Comparison of ENCODE assay signal across 21 cellular contexts in the genomic region with DNA sequence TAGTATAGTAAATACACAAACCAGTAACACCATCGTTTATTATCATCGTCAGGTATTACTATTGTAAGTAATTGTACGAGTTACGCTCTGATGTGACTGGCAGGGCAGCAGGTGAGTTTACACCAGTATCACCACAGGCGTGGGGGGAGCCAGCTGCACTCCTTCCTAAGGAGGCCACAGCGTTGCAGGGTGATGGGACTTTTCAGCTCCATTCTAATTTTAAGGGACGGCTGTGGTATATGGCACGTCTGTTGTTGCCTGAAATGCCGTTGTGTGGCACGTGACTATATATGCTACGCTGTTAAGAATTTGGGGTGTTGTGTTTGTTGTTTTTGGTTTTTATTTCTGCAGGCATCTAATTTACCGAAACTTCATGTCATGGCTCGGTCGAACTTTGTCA.
DNase-seq lines count a peak whose midpoint lies in the region; ATAC-seq, FAIRE-seq and TF ChIP-seq lines count a peak whose summit lies in the region.
"Had no signal": no experiment of that assay in that cellular context is flagged by ENCODE, and none has a peak within 500 bp of the region (broad histone marks: within the 10 kb centered on the region; RNA-seq: fewer than 3 reads in every experiment).

No MANE protein-coding gene starts in this region.

- 7% methylated on average over 14 of the region's 14 CpGs for WGBS in K562 (ENCODE audit: insufficient coverage, low coverage, missing lambda C conversion rate)

- POLR2A ChIA-PET in K562 (lab: Yijun Ruan, JAX), result no interaction called here

- in situ Hi-C loops in K562 (cut with MboI), result loop anchor here (5.0 kb wide), 1 partner anchor 259 kb away; no protein-coding TSS in a partner anchor

- H2AFZ ChIP-seq in K562 (ENCODE audit: low read depth, low read length), result no peak overlapping the region

- H3K36me3 ChIP-seq in BLaER1 (peaks cover 10% of the 10 kb centered on the region), K562 (ENCODE audit: control insufficient read depth, insufficient read depth, low read length) (no peaks in the 10 kb centered on the region)
- H3K36me3 ChIP-seq: Peyer's patch had no signal

- peaks cover 4% of the 10 kb centered on the region for H3K36me3 Mint-ChIP-seq in T-helper 1 cell treated with Interleukin-12 subunit alpha and Interleukin-12 subunit beta and Interleukin-4 antibody, amounts not matched to agents 30 μg/mL and 1 μg/mL, for 36 hours (ENCODE audit: low read depth)
- H3K36me3 Mint-ChIP-seq in activated T-cell treated with anti-CD3 and anti-CD28 coated beads, Interleukin-2, amount 50 U/mL, for 72 hours (ENCODE audit: insufficient read depth in 2 of 2), result peaks cover 11 to 13% of the 10 kb centered on the region in 2 donors
- H3K36me3 Mint-ChIP-seq: CD4-positive, CD25-positive, alpha-beta regulatory T cell had no signal

- H3K4me2 ChIP-seq in BLaER1, result peak overlapping the region; percentile 98
- H3K4me2 ChIP-seq in K562 (ENCODE audit: insufficient read depth, low read length), result no peak overlapping the region
- H3K4me2 ChIP-seq: KMS-11 had no signal

- no peak for DNase-seq in T-helper 1 cell
- DNase-seq in activated T-cell treated with anti-CD3 and anti-CD28 coated beads, Interleukin-2, amount 50 U/mL, for 72 hours, result no peak
- no peak for DNase-seq in activated T-cell treated with anti-CD3 and anti-CD28 coated beads for 4 hours
- no peak for DNase-seq in K562 (ENCODE audit: extremely low read depth in 1 of 4, low spot score in 3 of 4)
- no peak for DNase-seq in posterior cingulate gyrus
- DNase-seq: AML-193; Caco-2; CD4-positive, CD25-positive, alpha-beta regulatory T cell; DMS153; H7; HFFc6; MV-4-11; NCI-H1694 treated with DMSO at 0.1 percent for 48 hours; NK-92 treated with Interleukin-12 subunit alpha and Interleukin-12 subunit beta, amount 100 ng/mL, for 24 hours; Peyer's patch had no signal

- H3K4me3 ChIP-seq in BLaER1 (no peak overlapping the region), K562 (no peak overlapping the region)
- H3K4me3 ChIP-seq: GM12878, Peyer's patch had no signal

- H3K27me3 ChIP-seq in BLaER1 (no peaks in the 10 kb centered on the region), K562 (ENCODE audit: control insufficient read depth in 2 of 2, insufficient read depth in 2 of 2, low read length in 2 of 2) (peaks cover 10 to 39% of the 10 kb centered on the region in 2 experiments)
- H3K27me3 ChIP-seq: Peyer's patch had no signal

- no peak for TF ChIP-seq EP300 in K562 (IDR thresholded peaks at IDR 0.05; ENCODE audit: low read length)

- H3K4me3 Mint-ChIP-seq in T-helper 1 cell treated with Interleukin-12 subunit alpha and Interleukin-12 subunit beta and Interleukin-4 antibody, amounts not matched to agents 30 μg/mL and 1 μg/mL, for 36 hours, result no peak overlapping the region
- no peak overlapping the region for H3K4me3 Mint-ChIP-seq in activated T-cell treated with anti-CD3 and anti-CD28 coated beads, Interleukin-2, amount 50 U/mL, for 72 hours
- H3K4me3 Mint-ChIP-seq: CD4-positive, CD25-positive, alpha-beta regulatory T cell; HFFc6 had no signal

- intact Hi-C loops in K562 (cut with micrococcal nuclease) (no loop called here), posterior cingulate gyrus (cut with DNase I) (no loop called here)

- no peaks in the 10 kb centered on the region for H3K79me2 ChIP-seq in K562 (ENCODE audit: control insufficient read depth, insufficient read depth, low read length)

- H3K27me3 Mint-ChIP-seq in T-helper 1 cell treated with Interleukin-12 subunit alpha and Interleukin-12 subunit beta and Interleukin-4 antibody, amounts not matched to agents 30 μg/mL and 1 μg/mL, for 36 hours (ENCODE audit: low read depth), result no peaks in the 10 kb centered on the region
- peaks cover 2% of the 10 kb centered on the region for H3K27me3 Mint-ChIP-seq in activated T-cell treated with anti-CD3 and anti-CD28 coated beads, Interleukin-2, amount 50 U/mL, for 72 hours (ENCODE audit: low read depth)
- H3K27me3 Mint-ChIP-seq: CD4-positive, CD25-positive, alpha-beta regulatory T cell had no signal

- peak overlapping the region; percentile 96 for H3K27ac ChIP-seq in BLaER1
- no peak overlapping the region for H3K27ac ChIP-seq in K562 (ENCODE audit: extremely low read depth, low read depth, low read length)
- H3K27ac ChIP-seq: 22Rv1, KMS-11, Peyer's patch had no signal

- CTCF ChIA-PET in K562 (lab: Yijun Ruan, JAX; ENCODE audit: low intra/inter-chr PET ratio), result no interaction called here

- peaks cover 27% of the 10 kb centered on the region for H3K4me1 Mint-ChIP-seq in T-helper 1 cell treated with Interleukin-12 subunit alpha and Interleukin-12 subunit beta and Interleukin-4 antibody, amounts not matched to agents 30 μg/mL and 1 μg/mL, for 36 hours (ENCODE audit: low read depth)
- H3K4me1 Mint-ChIP-seq in activated T-cell treated with anti-CD3 and anti-CD28 coated beads, Interleukin-2, amount 50 U/mL, for 72 hours (ENCODE audit: low read depth), result peaks cover 56% of the 10 kb centered on the region

- peaks cover 21% of the 10 kb centered on the region; the same call in 1 of the 2 replicates for H3K9me3 ChIP-seq in BLaER1
- H3K9me3 ChIP-seq in K562 (replicated peaks; ENCODE audit: control insufficient read depth, insufficient read depth, low read depth, low read length), result no peaks in the 10 kb centered on the region
- H3K9me3 ChIP-seq: Caco-2, Peyer's patch had no signal

- no TSS peak for BruUV-seq in K562 (replicated peaks; lab: Mats Ljungman, UMichigan)

- TF ChIP-seq CTCF in K562 (IDR thresholded peaks at IDR 0.05 in 2 of 3, conservative IDR thresholded peaks at IDR 0.05 in 1 of 3; ENCODE audit: insufficient read depth in 2 of 3, low read depth in 1 of 3, low read length in 3 of 3), result no peak

- TF ChIP-seq RAD21 in K562 (CRISPR knock-in tag; conservative IDR thresholded peaks at IDR 0.05 in 1 of 2, IDR thresholded peaks at IDR 0.05 in 1 of 2), result no peak

- no peak for ATAC-seq in activated T-cell treated with anti-CD3 and anti-CD28 coated beads, Interleukin-2, amount 50 U/mL, for 72 hours (replicated peaks in 1 of 2)
- ATAC-seq in K562 (no peak), HG02870 (IDR thresholded peaks at IDR 0.05; ENCODE audit: unreplicated experiment) (no peak)
- ATAC-seq: GM12878 had no signal

- FAIRE-seq in K562 (lab: Jason Lieb, UNC), result no peak
- FAIRE-seq: GM12878 had no signal

- H3K27ac Mint-ChIP-seq in T-helper 1 cell treated with Interleukin-12 subunit alpha and Interleukin-12 subunit beta and Interleukin-4 antibody, amounts not matched to agents 30 μg/mL and 1 μg/mL, for 36 hours, result peak overlapping the region; percentile 10
- peak overlapping the region; percentile 76 for H3K27ac Mint-ChIP-seq in activated T-cell treated with anti-CD3 and anti-CD28 coated beads, Interleukin-2, amount 50 U/mL, for 72 hours
- H3K27ac Mint-ChIP-seq: CD4-positive, CD25-positive, alpha-beta regulatory T cell; HFFc6 had no signal

- H3K9me1 ChIP-seq in K562 (ENCODE audit: control insufficient read depth, insufficient read depth, low read length), result no peaks in the 10 kb centered on the region

- peaks cover 7% of the 10 kb centered on the region for H3K9me3 Mint-ChIP-seq in T-helper 1 cell treated with Interleukin-12 subunit alpha and Interleukin-12 subunit beta and Interleukin-4 antibody, amounts not matched to agents 30 μg/mL and 1 μg/mL, for 36 hours
- H3K9me3 Mint-ChIP-seq in activated T-cell treated with anti-CD3 and anti-CD28 coated beads, Interleukin-2, amount 50 U/mL, for 72 hours, result peaks cover 4 to 8% of the 10 kb centered on the region in 2 donors
- H3K9me3 Mint-ChIP-seq: CD4-positive, CD25-positive, alpha-beta regulatory T cell had no signal

- H4K20me1 ChIP-seq in BLaER1, result peaks cover 21% of the 10 kb centered on the region
- peaks cover 9% of the 10 kb centered on the region for H4K20me1 ChIP-seq in K562 (replicated peaks; ENCODE audit: control insufficient read depth, insufficient read depth, low read length)

- no peak for TF ChIP-seq POLR2A in K562 (conservative IDR thresholded peaks at IDR 0.05)

- H3K4me1 ChIP-seq in BLaER1 (peaks cover 53% of the 10 kb centered on the region), K562 (replicated peaks in 1 of 2; ENCODE audit: control insufficient read depth in 2 of 2, insufficient read depth in 2 of 2, low read length in 2 of 2) (peaks cover 0 to 7% of the 10 kb centered on the region in 2 experiments; a peak in 2 of 5 replicates)
- H3K4me1 ChIP-seq: Peyer's patch had no signal

- H3K9ac ChIP-seq in BLaER1 (peak overlapping the region; percentile 36; the same call in 1 of the 2 replicates), K562 (ENCODE audit: insufficient read depth in 1 of 2, low read depth in 2 of 2, low read length in 2 of 2) (no peak overlapping the region)
- H3K9ac ChIP-seq: KMS-11 had no signal

TF ChIP-seq in K562, 482 proteins besides CTCF, POLR2A, EP300 and RAD21 (continues in another document):
- TF ChIP-seq LCOR (CRISPR knock-in tag; IDR thresholded peaks at IDR 0.05) (no peak), TFE3 (CRISPR knock-in tag; IDR thresholded peaks at IDR 0.05) (peak; percentile 12; the same call in 1 of the 2 replicates)
